ENCODE assay signal across 9 cellular contexts in the genomic region with DNA sequence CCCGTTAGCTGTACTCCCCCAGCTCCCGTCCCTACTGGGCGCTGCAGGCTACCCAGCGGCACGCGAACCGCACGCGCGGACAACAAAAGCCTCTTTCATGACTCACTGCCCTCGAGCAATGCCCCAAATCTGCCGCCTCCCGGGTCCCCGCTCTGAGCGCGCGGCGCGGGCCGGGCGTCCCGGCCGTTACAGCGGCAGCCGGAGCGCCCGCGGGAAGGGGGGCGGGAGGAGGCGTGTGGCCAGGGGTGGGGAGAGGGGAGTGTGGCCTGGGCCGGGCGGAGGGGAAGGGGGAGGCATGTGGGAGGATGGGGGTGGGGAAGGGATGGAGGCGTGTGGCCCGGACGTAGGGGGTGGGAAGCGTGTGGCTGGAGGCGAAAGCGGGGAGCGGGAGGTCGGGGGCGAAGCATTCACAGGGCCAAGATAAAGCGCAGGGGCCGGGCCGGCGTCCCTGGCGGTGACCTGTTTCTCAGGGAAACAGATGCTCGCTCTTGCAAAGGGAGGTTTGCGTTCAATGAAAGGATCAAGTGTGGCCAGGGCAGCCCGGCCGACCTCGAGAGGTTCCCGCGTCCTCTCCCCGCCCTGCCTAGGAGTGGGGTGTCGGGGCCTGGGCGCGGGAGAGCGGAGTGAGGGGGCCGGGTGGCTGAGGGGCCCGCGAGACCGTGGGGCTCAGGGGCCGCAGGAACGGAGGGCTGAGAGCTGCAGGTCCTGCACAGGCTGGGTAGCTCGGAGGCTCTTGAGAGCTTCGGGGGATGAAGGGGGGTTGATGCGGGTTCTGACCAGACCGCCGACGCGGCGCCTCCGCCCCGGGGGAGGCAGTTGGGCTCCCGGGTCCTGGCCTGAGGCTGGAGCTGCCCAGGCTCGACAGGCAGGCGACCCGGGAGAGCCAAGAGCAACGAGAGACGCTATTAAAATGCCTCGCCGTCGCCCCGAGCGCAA. TPM values are rescaled to one million over a fixed set of nuclear protein-coding genes. Genes with fewer than 3 reads are reported as not detected.
DNase-seq lines count a peak whose midpoint lies in the region; ATAC-seq and TF ChIP-seq lines count a peak whose summit lies in the region.
"Had no signal": no experiment of that assay in that cellular context is flagged by ENCODE, and none has a peak within 500 bp of the region (broad histone marks: within the 10 kb centered on the region; RNA-seq: fewer than 3 reads in every experiment).

No MANE protein-coding gene starts in this region.

- H3K27me3 ChIP-seq in thoracic aorta (replicated peaks; ENCODE audit: insufficient read depth) (peaks cover 8% of the 10 kb centered on the region), tibial nerve (peaks cover 0 to 95% of the 10 kb centered on the region in 2 donors)

- no peak for TF ChIP-seq EP300 in tibial nerve (IDR thresholded peaks at IDR 0.05)

- H3K9me3 ChIP-seq in thoracic aorta (no peaks in the 10 kb centered on the region), tibial nerve (no peaks in the 10 kb centered on the region)

- ATAC-seq in thoracic aorta (ENCODE audit: insufficient number of reproducible peaks, low FRiP score, low read depth) (no peak), GM18907 (IDR thresholded peaks at IDR 0.05; ENCODE audit: unreplicated experiment) (no peak)

- TF ChIP-seq POLR2A in tibial nerve (IDR thresholded peaks at IDR 0.05) = no peak

- H3K36me3 Mint-ChIP-seq in activated naive CD4-positive, alpha-beta T cell treated with anti-CD3 and anti-CD28 coated beads, Interleukin-2, amount 10 ng/mL, durations not matched to agents 7 days and 5 days = peaks cover 11% of the 10 kb centered on the region

- H3K27me3 Mint-ChIP-seq in activated naive CD4-positive, alpha-beta T cell treated with anti-CD3 and anti-CD28 coated beads, Interleukin-2, amount 10 ng/mL, durations not matched to agents 7 days and 5 days = peaks cover 79% of the 10 kb centered on the region

- WGBS in tibial nerve, 2 donors = 2 to 3% methylated on average over 73 to 83 of the region's 85 CpGs

- peaks cover 33% of the 10 kb centered on the region for H3K4me1 Mint-ChIP-seq in activated naive CD4-positive, alpha-beta T cell treated with anti-CD3 and anti-CD28 coated beads, Interleukin-2, amount 10 ng/mL, durations not matched to agents 7 days and 5 days

- H3K4me3 Mint-ChIP-seq in activated naive CD4-positive, alpha-beta T cell treated with anti-CD3 and anti-CD28 coated beads, Interleukin-2, amount 10 ng/mL, durations not matched to agents 7 days and 5 days = no peak overlapping the region

- DNase-seq in activated naive CD4-positive, alpha-beta T cell treated with anti-CD3 and anti-CD28 coated beads, Interleukin-2, amount 10 ng/mL, durations not matched to agents 7 days and 5 days = peak; percentile 20
- DNase-seq in activated naive CD4-positive, alpha-beta T cell treated with Interleukin-2 at 50 U/mL for 16 hours = no peak
- peak; percentile 55 for DNase-seq in hepatic stellate cell (ENCODE audit: low spot score)
- no peak for DNase-seq in thoracic aorta (ENCODE audit: low spot score)
- DNase-seq in tibial nerve (ENCODE audit: low spot score in 2 of 2) = no peak
- DNase-seq in NCI-H748 treated with DMSO at 0.1 percent for 48 hours (lab: John Stamatoyannopoulos, UW) = no peak

- H3K4me1 ChIP-seq in thoracic aorta (ENCODE audit: control insufficient read depth in 1 of 2, low read depth in 2 of 2) = peaks cover 14 to 15% of the 10 kb centered on the region in 2 donors
- H3K4me1 ChIP-seq in tibial nerve = peaks cover 0 to 54% (median 15%) of the 10 kb centered on the region in 4 donors

- CTCF ChIA-PET in activated naive CD4-positive, alpha-beta T cell treated with anti-CD3 and anti-CD28 coated beads, Interleukin-2, amount 10 ng/mL, durations not matched to agents 7 days and 5 days (lab: Charles Lee) = no interaction called here

- H3K9me3 Mint-ChIP-seq in activated naive CD4-positive, alpha-beta T cell treated with anti-CD3 and anti-CD28 coated beads, Interleukin-2, amount 10 ng/mL, durations not matched to agents 7 days and 5 days = peaks cover 2% of the 10 kb centered on the region

- peak overlapping the region; percentile 39 for H3K27ac Mint-ChIP-seq in activated naive CD4-positive, alpha-beta T cell treated with anti-CD3 and anti-CD28 coated beads, Interleukin-2, amount 10 ng/mL, durations not matched to agents 7 days and 5 days

- H3K36me3 ChIP-seq in thoracic aorta (no peaks in the 10 kb centered on the region), tibial nerve (no peaks in the 10 kb centered on the region)

- H3K27ac ChIP-seq in thoracic aorta (no peak overlapping the region), tibial nerve (no peak overlapping the region)

- H3K4me3 ChIP-seq in WI38 (ENCODE audit: low read depth, low read length) (peak overlapping the region; percentile 20; the same call in 1 of the 2 replicates), thoracic aorta (peak overlapping the region; percentile 56), tibial nerve (peak overlapping the region in 2 of 4 donors; percentile 17 to 35)

- TF ChIP-seq CTCF in WI38 (IDR thresholded peaks at IDR 0.05; ENCODE audit: low read depth, low read length) (no peak), thoracic aorta (IDR thresholded peaks at IDR 0.05) (no peak), tibial nerve (IDR thresholded peaks at IDR 0.05) (no peak)

RNA-seq across cellular contexts. Expression of gene NEUROD1, which starts 3.5 kb away (rescaled TPM):
- total RNA-seq in thoracic aorta = not detected
- total RNA-seq in tibial nerve = not detected
- total RNA-seq: SK-MEL-5 had no signal

RNA-seq across cellular contexts. Expression of gene CERKL, which starts 26.9 kb away (rescaled TPM):
- total RNA-seq in thoracic aorta (not detected), tibial nerve (not detected)

Comparison
In these comparisons a context has a peak if more than half of its experiments do, and no peak if none do; other contexts are left out.
1. DNase-seq: peak in activated naive CD4-positive, alpha-beta T cell treated with anti-CD3 and anti-CD28 coated beads, Interleukin-2, amount 10 ng/mL, durations not matched to agents 7 days and 5 days (single experiment) and hepatic stellate cell (single experiment); none in activated naive CD4-positive, alpha-beta T cell treated with Interleukin-2 at 50 U/mL for 16 hours (single experiment), thoracic aorta (single experiment), tibial nerve (0 of 2) and NCI-H748 treated with DMSO at 0.1 percent for 48 hours (single experiment).